Comparison of ENCODE assay signal across 16 cellular contexts in the genomic region with DNA sequence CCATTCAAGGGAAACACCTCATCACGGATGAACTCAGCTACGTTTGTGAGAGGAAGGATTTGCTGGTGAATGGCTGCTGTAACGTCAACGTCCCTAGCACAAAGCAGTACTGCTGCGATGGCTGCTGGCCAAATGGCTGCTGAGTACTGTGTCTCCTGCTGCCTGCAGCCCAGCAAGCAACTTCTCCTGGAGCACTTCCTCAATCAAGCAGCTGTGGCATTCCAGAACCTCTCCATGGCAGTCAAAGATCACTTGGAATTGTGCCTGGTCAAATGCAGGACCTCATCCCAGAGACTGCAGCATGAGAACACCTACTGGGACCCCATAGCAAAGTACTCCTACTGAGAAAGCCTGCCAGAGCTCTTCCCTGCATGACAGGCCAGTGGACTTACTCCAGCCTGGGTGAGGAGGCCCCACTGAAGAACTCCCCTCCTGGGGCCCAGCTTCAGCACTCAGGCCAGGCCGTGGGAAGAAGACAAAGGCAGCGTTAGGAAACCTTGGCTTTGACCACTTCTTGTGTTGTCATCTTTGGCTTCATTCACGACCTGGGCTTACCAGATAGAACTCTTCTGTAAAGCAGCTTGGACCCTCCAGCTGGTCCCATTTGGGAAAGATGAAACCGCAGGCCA.
"Had no signal": no experiment of that assay in that cellular context is flagged by ENCODE, and none has a peak within 500 bp of the region (broad histone marks: within the 10 kb centered on the region; RNA-seq: fewer than 3 reads in every experiment).

No MANE protein-coding gene starts in this region.

- H3K4me3 Mint-ChIP-seq: activated naive CD4-positive, alpha-beta T cell treated with anti-CD3 and anti-CD28 coated beads for 36 hours; activated naive CD8-positive, alpha-beta T cell treated with anti-CD3 and anti-CD28 coated beads, Interleukin-2, amount 50 U/mL, for 24 hours; neural crest cell; stimulated activated naive B cell treated with anti-CD40 and anti-IgM and Interleukin-4, amounts not matched to agents 10 μg/mL and 1 μg/mL and 100 μg/mL, for 72 hours had no signal

- H3K27me3 Mint-ChIP-seq: activated naive CD8-positive, alpha-beta T cell treated with anti-CD3 and anti-CD28 coated beads, Interleukin-2, amount 50 U/mL, for 24 hours; stimulated activated naive B cell treated with anti-CD40 and anti-IgM and Interleukin-4, amounts not matched to agents 10 μg/mL and 1 μg/mL and 100 μg/mL, for 72 hours had no signal

- H3K27ac ChIP-seq: cardiac muscle cell, prostate gland, tibial artery, uterus had no signal

- H3K27me3 ChIP-seq: cardiac muscle cell, tibial artery, uterus had no signal

- H3K36me3 ChIP-seq: cardiac muscle cell, prostate gland, uterus had no signal

- H3K4me1 ChIP-seq: prostate gland, tibial artery, uterus had no signal

- ATAC-seq: activated naive CD8-positive, alpha-beta T cell treated with anti-CD3 and anti-CD28 coated beads, Interleukin-2, amount 50 U/mL, for 24 hours; stimulated activated naive B cell treated with anti-CD40 and anti-IgM and Interleukin-4, amounts not matched to agents 10 μg/mL and 1 μg/mL and 100 μg/mL, for 72 hours had no signal

- H3K4me1 Mint-ChIP-seq: activated naive CD8-positive, alpha-beta T cell treated with anti-CD3 and anti-CD28 coated beads, Interleukin-2, amount 50 U/mL, for 24 hours; neural crest cell; stimulated activated naive B cell treated with anti-CD40 and anti-IgM and Interleukin-4, amounts not matched to agents 10 μg/mL and 1 μg/mL and 100 μg/mL, for 72 hours had no signal

- H3K27ac Mint-ChIP-seq: activated naive CD4-positive, alpha-beta T cell treated with anti-CD3 and anti-CD28 coated beads for 36 hours; activated naive CD8-positive, alpha-beta T cell treated with anti-CD3 and anti-CD28 coated beads, Interleukin-2, amount 50 U/mL, for 24 hours; activated T-helper 2 cell treated with anti-CD3 and anti-CD28 coated beads, Interferon-gamma antibody, Interleukin-2, Interleukin-4, amounts not matched to agents 10 μg/mL and 5 μg/mL and 100 μg/mL, durations not matched to agents 14 hours and 24 hours and 36 hours; stimulated activated naive B cell treated with anti-CD40 and anti-IgM and Interleukin-4, amounts not matched to agents 10 μg/mL and 1 μg/mL and 100 μg/mL, for 72 hours had no signal

- H3K4me3 ChIP-seq: cardiac muscle cell, lung, prostate gland, tibial artery, uterus had no signal

- H3K9me3 ChIP-seq: prostate gland, tibial artery, uterus had no signal

- H3K9me3 Mint-ChIP-seq: activated naive CD8-positive, alpha-beta T cell treated with anti-CD3 and anti-CD28 coated beads, Interleukin-2, amount 50 U/mL, for 24 hours; activated T-helper 2 cell treated with anti-CD3 and anti-CD28 coated beads, Interferon-gamma antibody, Interleukin-2, Interleukin-4, amounts not matched to agents 10 μg/mL and 5 μg/mL and 100 μg/mL, durations not matched to agents 14 hours and 24 hours and 36 hours had no signal

- DNase-seq: activated CD4-positive, alpha-beta T cell treated with anti-CD3 and anti-CD28 coated beads for 1 hour; activated CD4-positive, alpha-beta T cell treated with anti-CD3 and anti-CD28 coated beads, Interleukin-2, amount 50 U/mL, for 4 hours; activated naive CD4-positive, alpha-beta T cell treated with anti-CD3 and anti-CD28 coated beads for 36 hours; activated naive CD8-positive, alpha-beta T cell treated with anti-CD3 and anti-CD28 coated beads, Interleukin-2, amount 50 U/mL, for 24 hours; activated T-cell treated with anti-CD3 and anti-CD28 coated beads for 4 hours; midbrain; stimulated activated CD4-positive, alpha-beta T cell treated with anti-CD3 and anti-CD28 coated beads, Interleukin-2, amount 100 ng/mL, for 48 hours; stimulated activated naive B cell treated with anti-CD40 and anti-IgM and Interleukin-4, amounts not matched to agents 10 μg/mL and 1 μg/mL and 100 μg/mL, for 72 hours; T-helper 1 cell; tibial artery; uterus had no signal
